In genomic region chr4:140622333-140622958, GRCh38 we compare ENCODE assay signal across 21 cellular contexts. TPM values are rescaled to one million over a fixed set of nuclear protein-coding genes. Genes with fewer than 3 reads are reported as not detected.
DNase-seq lines count a peak whose midpoint lies in the region; ATAC-seq, FAIRE-seq and TF ChIP-seq lines count a peak whose summit lies in the region.
"Had no signal": no experiment of that assay in that cellular context is flagged by ENCODE, and none has a peak within 500 bp of the region (broad histone marks: within the 10 kb centered on the region; RNA-seq: fewer than 3 reads in every experiment).

No MANE protein-coding gene starts in this region.

- H4K20me1 ChIP-seq in H9 (ENCODE audit: control insufficient read depth, insufficient read depth, insufficient read length), result no peaks in the 10 kb centered on the region
- H4K20me1 ChIP-seq in H1 (replicated peaks in 1 of 2; ENCODE audit: control insufficient read depth in 1 of 2, insufficient read depth in 2 of 2, low read length in 2 of 2), result no peaks in the 10 kb centered on the region
- H4K20me1 ChIP-seq: BLaER1 treated with 17β-estradiol and CSF1 and Interleukin-3, amounts not matched to agents 10 nM and 100 nM had no signal

- no peaks in the 10 kb centered on the region for H3K9me3 Mint-ChIP-seq in H9
- H3K9me3 Mint-ChIP-seq in activated naive CD4-positive, alpha-beta T cell treated with anti-CD3 and anti-CD28 coated beads, Interleukin-2, amount 10 ng/mL, durations not matched to agents 7 days and 5 days, result no peaks in the 10 kb centered on the region
- no peaks in the 10 kb centered on the region for H3K9me3 Mint-ChIP-seq in CD4-positive, alpha-beta T cell
- H3K9me3 Mint-ChIP-seq: CD4-positive, CD25-positive, alpha-beta regulatory T cell had no signal

- H3T11ph ChIP-seq in H9 (ENCODE audit: low read length), result no peak overlapping the region

- H3K9ac ChIP-seq in H9 (ENCODE audit: extremely low read depth, insufficient read length, low read length) (no peak overlapping the region), H1 (replicated peaks in 1 of 4; ENCODE audit: extremely low read depth in 1 of 4, low read depth in 3 of 4, low read length in 3 of 4) (no peak overlapping the region), neuronal stem cell (ENCODE audit: low read depth, low read length, poor library complexity) (no peak overlapping the region)
- H3K9ac ChIP-seq: BLaER1 treated with 17β-estradiol and CSF1 and Interleukin-3, amounts not matched to agents 10 nM and 100 nM had no signal

- TF ChIP-seq CTCF in H9 (conservative IDR thresholded peaks at IDR 0.05) (peak; percentile 12; the same call in 1 of the 3 replicates), H1 (IDR thresholded peaks at IDR 0.05; ENCODE audit: control extremely low read depth in 1 of 3, insufficient read depth in 1 of 3, low read depth in 1 of 3, low read length in 3 of 3) (peak in 1 of 3 experiments; percentile 12; a peak in 1 of 4 replicates), upper lobe of right lung (IDR thresholded peaks at IDR 0.05) (no peak)
- TF ChIP-seq CTCF in CD4-positive, alpha-beta T cell (IDR thresholded peaks at IDR 0.05), result no peak

- H3K4me3 ChIP-seq in H1 (ENCODE audit: extremely low read depth in 1 of 4, insufficient read depth in 2 of 4, low read depth in 3 of 4, low read length in 4 of 4), result no peak overlapping the region
- peak overlapping the region in 1 of 2 donors; percentile 30 for H3K4me3 ChIP-seq in neuronal stem cell (ENCODE audit: low read length in 2 of 2)
- H3K4me3 ChIP-seq in upper lobe of right lung, result no peak overlapping the region
- H3K4me3 ChIP-seq: BLaER1 treated with 17β-estradiol and CSF1 and Interleukin-3, amounts not matched to agents 10 nM and 100 nM had no signal

- H2AK5ac ChIP-seq in H9 (ENCODE audit: insufficient read length, low read length) (peak overlapping the region; percentile 6), H1 (ENCODE audit: low read depth, low read length) (no peak overlapping the region), neuronal stem cell (ENCODE audit: low read depth, low read length) (no peak overlapping the region)

- H3K4me1 ChIP-seq in H9 (ENCODE audit: insufficient read depth, low read length) (no peaks in the 10 kb centered on the region; the same call in 1 of the 2 replicates), H1 (replicated peaks in 1 of 4; ENCODE audit: control insufficient read depth in 3 of 4, insufficient read depth in 4 of 4, low read length in 3 of 4) (peaks cover 0 to 6% (median 3%) of the 10 kb centered on the region in 4 experiments; a peak in 4 of 7 replicates), neuronal stem cell (ENCODE audit: control insufficient read depth in 2 of 2, insufficient read depth in 1 of 2, low read depth in 1 of 2, low read length in 2 of 2) (peaks cover 1 to 7% of the 10 kb centered on the region in 2 donors), upper lobe of right lung (no peaks in the 10 kb centered on the region)

- no peak for FAIRE-seq in H1 (lab: Jason Lieb, UNC)
- FAIRE-seq: D721Med, G401.6, GM12891, GM19239, H54, HTR-8/SVneo had no signal

- H3K4ac ChIP-seq in H9 (ENCODE audit: low read depth, low read length), result no peak overlapping the region
- no peak overlapping the region for H3K4ac ChIP-seq in H1 (replicated peaks; ENCODE audit: insufficient read length, low read depth, low read length)
- peak overlapping the region; percentile 41 for H3K4ac ChIP-seq in neuronal stem cell (ENCODE audit: low read length)

- no peaks in the 10 kb centered on the region for H3K79me2 ChIP-seq in H9 (ENCODE audit: insufficient read depth, low read length)
- no peaks in the 10 kb centered on the region for H3K79me2 ChIP-seq in H1 (ENCODE audit: control insufficient read depth in 1 of 2, insufficient read depth in 2 of 2, low read length in 2 of 2)

- H3K18ac ChIP-seq in H9 (ENCODE audit: insufficient read length, low read depth, low read length) (no peak overlapping the region), H1 (ENCODE audit: extremely low read depth, low read length) (no peak overlapping the region), neuronal stem cell (ENCODE audit: low read length) (peak overlapping the region; percentile 35)

- H3K27ac ChIP-seq in H9 (ENCODE audit: insufficient read length, low read depth, low read length), result no peak overlapping the region
- H3K27ac ChIP-seq in H1 (ENCODE audit: low read depth, low read length), result no peak overlapping the region
- H3K27ac ChIP-seq in neuronal stem cell (replicated peaks; ENCODE audit: low read length), result no peak overlapping the region
- H3K27ac ChIP-seq in upper lobe of right lung, result no peak overlapping the region
- no peak overlapping the region for H3K27ac ChIP-seq in CD4-positive, alpha-beta T cell (ENCODE audit: low read depth, low read length)
- H3K27ac ChIP-seq: BLaER1 treated with 17β-estradiol and CSF1 and Interleukin-3, amounts not matched to agents 10 nM and 100 nM had no signal

- H3K4me1 Mint-ChIP-seq in H9, result peaks cover 0 to 8% of the 10 kb centered on the region in 2 experiments; a peak in 3 of 4 replicates
- no peaks in the 10 kb centered on the region for H3K4me1 Mint-ChIP-seq in activated naive CD4-positive, alpha-beta T cell treated with anti-CD3 and anti-CD28 coated beads, Interleukin-2, amount 10 ng/mL, durations not matched to agents 7 days and 5 days
- no peaks in the 10 kb centered on the region for H3K4me1 Mint-ChIP-seq in CD4-positive, alpha-beta T cell (ENCODE audit: low read depth)

- H2BK12ac ChIP-seq in H9 (ENCODE audit: insufficient read length, low read depth, low read length) (no peak overlapping the region), H1 (ENCODE audit: low read depth, low read length) (no peak overlapping the region), neuronal stem cell (ENCODE audit: low read length) (no peak overlapping the region)

- H3K27me3 ChIP-seq in H9 (ENCODE audit: insufficient read depth, low read length), result no peaks in the 10 kb centered on the region
- H3K27me3 ChIP-seq in H1 (replicated peaks in 1 of 4; ENCODE audit: control insufficient read depth in 3 of 4, extremely low read depth in 1 of 4, insufficient read depth in 3 of 4, low read length in 3 of 4), result no peaks in the 10 kb centered on the region
- H3K27me3 ChIP-seq in neuronal stem cell (ENCODE audit: control insufficient read depth in 3 of 3, insufficient read depth in 3 of 3, low read depth in 1 of 3, low read length in 3 of 3), result no peaks in the 10 kb centered on the region
- no peaks in the 10 kb centered on the region for H3K27me3 ChIP-seq in upper lobe of right lung
- no peaks in the 10 kb centered on the region for H3K27me3 ChIP-seq in CD4-positive, alpha-beta T cell (ENCODE audit: control insufficient read depth, insufficient read depth, low read length)
- H3K27me3 ChIP-seq: BLaER1 treated with 17β-estradiol and CSF1 and Interleukin-3, amounts not matched to agents 10 nM and 100 nM had no signal

- H3K27ac Mint-ChIP-seq in H9, result no peak overlapping the region
- no peak overlapping the region for H3K27ac Mint-ChIP-seq in activated naive CD4-positive, alpha-beta T cell treated with anti-CD3 and anti-CD28 coated beads, Interleukin-2, amount 10 ng/mL, durations not matched to agents 7 days and 5 days
- H3K27ac Mint-ChIP-seq in CD4-positive, alpha-beta T cell, result no peak overlapping the region
- H3K27ac Mint-ChIP-seq: CD4-positive, CD25-positive, alpha-beta regulatory T cell had no signal

- H3K14ac ChIP-seq in H9 (ENCODE audit: insufficient read depth, low read length), result peak overlapping the region; percentile 12; the same call in 1 of the 2 replicates
- H3K14ac ChIP-seq in H1 (ENCODE audit: insufficient read length), result no peak overlapping the region
- H3K14ac ChIP-seq in neuronal stem cell (ENCODE audit: low read length), result no peak overlapping the region

- H4K91ac ChIP-seq in H9 (ENCODE audit: insufficient read length, low read depth, low read length), result no peak overlapping the region
- H4K91ac ChIP-seq in H1 (replicated peaks; ENCODE audit: insufficient read length, low read length), result no peak overlapping the region
- no peak overlapping the region for H4K91ac ChIP-seq in neuronal stem cell (ENCODE audit: low read depth, low read length, poor library complexity)

- H3K23ac ChIP-seq in H9 (ENCODE audit: insufficient read length, low read depth, low read length), result no peak overlapping the region
- no peak overlapping the region for H3K23ac ChIP-seq in H1 (ENCODE audit: insufficient read length)
- H3K23ac ChIP-seq in neuronal stem cell (ENCODE audit: low read depth, low read length, poor library complexity), result peak overlapping the region; percentile 58

- H3K9me3 ChIP-seq in H9 (ENCODE audit: control insufficient read depth, low read depth, low read length) (no peaks in the 10 kb centered on the region), H1 (ENCODE audit: insufficient read depth in 2 of 2, low read depth in 1 of 2, low read length in 1 of 2) (no peaks in the 10 kb centered on the region), neuronal stem cell (replicated peaks in 1 of 2; ENCODE audit: control insufficient read depth in 2 of 2, insufficient read depth in 1 of 2, low read depth in 1 of 2, low read length in 2 of 2) (peaks cover 0 to 2% of the 10 kb centered on the region in 2 donors), upper lobe of right lung (no peaks in the 10 kb centered on the region)
- no peaks in the 10 kb centered on the region for H3K9me3 ChIP-seq in CD4-positive, alpha-beta T cell (ENCODE audit: control insufficient read depth, low read length)
- H3K9me3 ChIP-seq: BLaER1 treated with 17β-estradiol and CSF1 and Interleukin-3, amounts not matched to agents 10 nM and 100 nM had no signal

- no peak overlapping the region for H2BK120ac ChIP-seq in H9 (ENCODE audit: low read depth, low read length, poor library complexity, severe bottlenecking)
- no peak overlapping the region for H2BK120ac ChIP-seq in H1 (replicated peaks; ENCODE audit: low read depth, low read length)
- no peak overlapping the region for H2BK120ac ChIP-seq in neuronal stem cell (ENCODE audit: low read depth, low read length)

- no peak overlapping the region for H2AFZ ChIP-seq in H9 (ENCODE audit: low read length)
- H2AFZ ChIP-seq in H1 (ENCODE audit: low read length), result no peak overlapping the region
- no peak overlapping the region for H2AFZ ChIP-seq in neuronal stem cell (ENCODE audit: low read length)

- TF ChIP-seq EP300 in H1 (IDR thresholded peaks at IDR 0.05; ENCODE audit: borderline replicate concordance in 1 of 2, low read depth in 2 of 2, low read length in 2 of 2), result no peak

- TF ChIP-seq POLR2A in H1 (IDR thresholded peaks at IDR 0.05; ENCODE audit: control extremely low read depth in 1 of 2, low read depth in 2 of 2, low read length in 2 of 2), result no peak

- CTCF ChIA-PET in H1 (lab: Charles Lee; ENCODE audit: partially characterized antibody), result interaction anchor here (0.9 to 3.8 kb wide), 4 partner anchors 15 to 229 kb away, joined by 3 to 10 read pairs (median 4); no protein-coding TSS in a partner anchor
- CTCF ChIA-PET in activated naive CD4-positive, alpha-beta T cell treated with anti-CD3 and anti-CD28 coated beads, Interleukin-2, amount 10 ng/mL, durations not matched to agents 7 days and 5 days (lab: Charles Lee), result no interaction called here
- CTCF ChIA-PET in CD4-positive, alpha-beta T cell (lab: Charles Lee), result no interaction called here

- ATAC-seq in upper lobe of right lung (peak; percentile 43), HG03565 (IDR thresholded peaks at IDR 0.05; ENCODE audit: unreplicated experiment) (no peak), GM21717 (IDR thresholded peaks at IDR 0.05; ENCODE audit: unreplicated experiment) (no peak)
- no peak for ATAC-seq in CD4-positive, alpha-beta T cell (ENCODE audit: poor library complexity)

- H4K8ac ChIP-seq in H9 (replicated peaks; ENCODE audit: insufficient read length, low read depth, low read length) (no peak overlapping the region), H1 (ENCODE audit: extremely low read depth, insufficient read depth, low read length) (0 out of 2 replicates have a peak overlapping the region, but pooled peaks have one; percentile 14), neuronal stem cell (ENCODE audit: low read depth, low read length) (no peak overlapping the region)

- H2BK15ac ChIP-seq in H9 (ENCODE audit: low read depth, low read length) (no peak overlapping the region), H1 (ENCODE audit: low read length) (no peak overlapping the region), neuronal stem cell (ENCODE audit: low read length) (no peak overlapping the region)

- no peaks in the 10 kb centered on the region; a peak in 1 of 7 replicates for H3K36me3 Mint-ChIP-seq in H9 (ENCODE audit: insufficient read depth in 1 of 3, low read depth in 3 of 3)
- H3K36me3 Mint-ChIP-seq in activated naive CD4-positive, alpha-beta T cell treated with anti-CD3 and anti-CD28 coated beads, Interleukin-2, amount 10 ng/mL, durations not matched to agents 7 days and 5 days, result no peaks in the 10 kb centered on the region
- no peaks in the 10 kb centered on the region for H3K36me3 Mint-ChIP-seq in CD4-positive, alpha-beta T cell (ENCODE audit: low read depth)
- H3K36me3 Mint-ChIP-seq: CD4-positive, CD25-positive, alpha-beta regulatory T cell had no signal

- no peak; a peak in 1 of 4 replicates for TF ChIP-seq RAD21 in H1 (IDR thresholded peaks at IDR 0.05 in 1 of 2, conservative IDR thresholded peaks at IDR 0.05 in 1 of 2; ENCODE audit: low read depth in 2 of 2, low read length in 2 of 2)

- peaks cover 5% of the 10 kb centered on the region for H3K27me3 Mint-ChIP-seq in H9 (ENCODE audit: low read depth)
- peaks cover 3% of the 10 kb centered on the region for H3K27me3 Mint-ChIP-seq in activated naive CD4-positive, alpha-beta T cell treated with anti-CD3 and anti-CD28 coated beads, Interleukin-2, amount 10 ng/mL, durations not matched to agents 7 days and 5 days
- no peaks in the 10 kb centered on the region for H3K27me3 Mint-ChIP-seq in CD4-positive, alpha-beta T cell

- no peak overlapping the region for H2BK5ac ChIP-seq in H9 (ENCODE audit: insufficient read length, low read length)
- H2BK5ac ChIP-seq in H1 (ENCODE audit: low read depth, low read length), result no peak overlapping the region
- H2BK5ac ChIP-seq in neuronal stem cell (ENCODE audit: low read length), result no peak overlapping the region

- H3K23me2 ChIP-seq in H9 (ENCODE audit: insufficient read length, low read depth, low read length, poor library complexity, severe bottlenecking) (no peaks in the 10 kb centered on the region), H1 (ENCODE audit: low read depth, low read length) (no peaks in the 10 kb centered on the region)

- H3K79me1 ChIP-seq in H9 (ENCODE audit: insufficient read depth, low read depth, low read length, poor library complexity, severe bottlenecking) (no peaks in the 10 kb centered on the region), H1 (ENCODE audit: low read depth, low read length) (no peaks in the 10 kb centered on the region), neuronal stem cell (ENCODE audit: low read depth, low read length) (no peaks in the 10 kb centered on the region)

- no peak overlapping the region for H3K4me3 Mint-ChIP-seq in H9
- H3K4me3 Mint-ChIP-seq in activated naive CD4-positive, alpha-beta T cell treated with anti-CD3 and anti-CD28 coated beads, Interleukin-2, amount 10 ng/mL, durations not matched to agents 7 days and 5 days, result no peak overlapping the region
- no peak overlapping the region for H3K4me3 Mint-ChIP-seq in CD4-positive, alpha-beta T cell
- H3K4me3 Mint-ChIP-seq: CD4-positive, CD25-positive, alpha-beta regulatory T cell had no signal

- H2BK20ac ChIP-seq in H9 (ENCODE audit: low read depth, low read length, poor library complexity, severe bottlenecking), result no peak overlapping the region
- H2BK20ac ChIP-seq in H1 (ENCODE audit: low read length), result no peak overlapping the region

- H3K4me2 ChIP-seq in H9 (ENCODE audit: insufficient read depth, insufficient read length, low read length) (no peak overlapping the region), H1 (ENCODE audit: insufficient read depth in 1 of 2, low read depth in 2 of 2, low read length in 2 of 2) (no peak overlapping the region), neuronal stem cell (ENCODE audit: insufficient read depth, low read length, poor library complexity, severe bottlenecking) (no peak overlapping the region)

- no peak for DNase-seq in H9
- no peak for DNase-seq in H1 (ENCODE audit: low read depth in 1 of 2, low spot score in 2 of 2)
- DNase-seq in neuronal stem cell (ENCODE audit: low spot score), result no peak
- no peak for DNase-seq in upper lobe of right lung
- no peak for DNase-seq in activated naive CD4-positive, alpha-beta T cell treated with anti-CD3 and anti-CD28 coated beads, Interleukin-2, amount 10 ng/mL, durations not matched to agents 7 days and 5 days
- no peak for DNase-seq in CD4-positive, alpha-beta T cell
- DNase-seq: ACHN; CD4-positive, CD25-positive, alpha-beta regulatory T cell; DMS153; DMS79 treated with DMSO at 0.1 percent for 48 hours; EL had no signal

- H3K56ac ChIP-seq in H9 (ENCODE audit: insufficient read length, low read depth, low read length), result no peak overlapping the region
- H3K56ac ChIP-seq in H1 (replicated peaks; ENCODE audit: insufficient read length, low read depth, low read length), result no peak overlapping the region

- intact Hi-C loops in upper lobe of right lung (cut with DNase I), result no loop called here
- intact Hi-C loops in CD4-positive, alpha-beta T cell (cut with DNase I, micrococcal nuclease), result no loop called here

- H4K5ac ChIP-seq in H9 (ENCODE audit: insufficient read length, low read depth, low read length) (no peak overlapping the region), H1 (ENCODE audit: insufficient read length, low read depth, low read length) (no peak overlapping the region)

- WGBS in H9 (ENCODE audit: extremely low coverage, insufficient read length, low lambda C conversion rate), result no CpG with 5 or more reads among the region's 33 CpGs
- WGBS in H1 (ENCODE audit: extremely low coverage in 1 of 2, insufficient coverage in 1 of 2, insufficient read length in 1 of 2, insufficient replicate concordance in 2 of 2, low coverage in 1 of 2, low lambda C conversion rate in 2 of 2, missing lambda C conversion rate in 1 of 2), 2 experiments, result 90% methylated on average over 28 of the region's 33 CpGs; no CpG with 5 or more reads in 1 of the 2 experiments
- no CpG with 5 or more reads among the region's 33 CpGs for WGBS in neuronal stem cell (ENCODE audit: extremely low coverage in 2 of 2, insufficient read length in 2 of 2, insufficient replicate concordance in 1 of 2), 2 donors

- POLR2A ChIA-PET in H1 (lab: Charles Lee; ENCODE audit: partially characterized antibody), result interaction anchor here (0.7 kb wide), 1 partner anchor 134 kb away, joined by 3 read pairs; the partner anchor contains the start of gene TBC1D9
- POLR2A ChIA-PET in CD4-positive, alpha-beta T cell (lab: Charles Lee), result no interaction called here

- H3K36me3 ChIP-seq in H1 (ENCODE audit: control insufficient read depth in 2 of 4, insufficient read depth in 4 of 4, low read length in 3 of 4) (no peaks in the 10 kb centered on the region), neuronal stem cell (replicated peaks in 1 of 2; ENCODE audit: control insufficient read depth in 2 of 2, insufficient read depth in 2 of 2, low read length in 2 of 2) (peaks cover 16 to 57% of the 10 kb centered on the region in 2 donors), upper lobe of right lung (peaks cover 54% of the 10 kb centered on the region)

RNA-seq across cellular contexts. Expression of gene UCP1, which starts 53.7 kb away (rescaled TPM):
- total RNA-seq in H9 (2021), result not detected in 2 replicates
- total RNA-seq in H1 (2021; fragmentation: NEBNext Ultra II Directional; extraction: Animal tissue kit (Norgen Biotek cat#: 25700)), result 0.20 and 0.29 TPM in 2 replicates
- polyA plus RNA-seq in H1 (2011; rRNA removed), result 0.22 and 0.44 TPM in 2 replicates
- polyA plus RNA-seq in H1 (2011; cell fraction: cytosol; rRNA removed), result 0.32 TPM
- 0.31 TPM for polyA plus RNA-seq in H1 (2011; cell fraction: nucleus; rRNA removed)
- 0.20 to 0.65 TPM (median 0.46 TPM) in 4 replicates for polyA plus RNA-seq in H1 (2012, experiment 1 of 2)
- 0.20 TPM for polyA plus RNA-seq in H1 (2012, experiment 2 of 2)
- polyA plus RNA-seq in H1 (2013, experiment 1 of 2), result 0.18 TPM
- polyA plus RNA-seq in H1 (2013, experiment 2 of 2), result 0.07 TPM
- polyA minus RNA-seq in H1 (2011; rRNA and poly(A)+ RNA removed), result 0.19 and 0.63 TPM in 2 replicates
- polyA minus RNA-seq in H1 (2011; cell fraction: cytosol; rRNA and poly(A)+ RNA removed), result not detected
- not detected for polyA minus RNA-seq in H1 (2011; cell fraction: nucleus; rRNA and poly(A)+ RNA removed)
- polyA plus RNA-seq in neuronal stem cell (2013, experiment 1 of 2), result 0.13 TPM
- 0.07 TPM for polyA plus RNA-seq in neuronal stem cell (2013, experiment 2 of 2)
- total RNA-seq in upper lobe of right lung, result not detected
- not detected for total RNA-seq in CD4-positive, alpha-beta T cell
- total RNA-seq: A172; CD4-positive, CD25-positive, alpha-beta regulatory T cell had no signal
- polyA plus RNA-seq: CD4-positive, CD25-positive, alpha-beta regulatory T cell had no signal
